Comparison of ENCODE assay signal across 1 cellular context in the genomic region with DNA sequence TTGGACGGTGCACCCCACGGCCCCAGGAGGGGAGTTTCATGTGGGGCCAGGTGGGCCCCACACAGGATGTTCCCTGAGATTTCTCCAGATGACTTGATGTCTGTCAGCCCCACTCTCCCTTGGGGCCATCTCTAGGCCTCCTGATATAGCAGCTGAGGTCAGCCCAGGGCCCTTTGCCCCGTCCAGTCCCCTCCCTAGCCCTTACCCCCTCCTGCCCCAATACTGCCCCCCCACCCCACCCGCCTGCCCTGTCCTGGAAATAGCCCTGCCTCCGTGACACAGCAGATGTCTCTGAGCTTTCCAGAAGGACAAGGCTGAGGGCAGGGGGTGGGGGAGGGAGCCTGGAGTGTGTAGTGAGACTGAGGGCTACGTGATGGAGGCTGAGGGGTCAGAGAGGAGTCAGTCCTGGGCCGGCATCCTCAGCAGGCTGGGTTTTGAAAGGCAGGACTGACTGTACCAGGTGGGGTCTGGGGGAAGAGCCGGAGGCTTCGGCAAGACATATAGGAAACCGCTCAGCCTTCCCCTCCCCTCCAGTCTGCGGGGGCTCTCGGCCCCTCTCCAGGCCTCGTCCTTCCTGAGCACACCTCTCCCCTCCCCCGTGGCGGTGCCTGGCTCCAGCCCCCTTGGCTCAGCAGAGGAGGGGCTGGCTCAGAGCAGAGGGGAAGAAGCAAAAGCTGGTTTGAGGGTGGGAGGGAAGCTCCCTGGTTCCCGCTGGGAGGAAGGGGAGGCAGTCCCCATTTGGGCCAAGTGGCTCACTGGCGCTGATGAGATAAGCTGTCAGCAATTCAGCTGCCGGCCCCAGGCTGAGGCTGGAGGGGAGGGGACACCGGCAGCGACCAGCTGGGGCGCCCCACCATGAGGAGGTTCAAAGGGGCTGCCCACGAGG.
TF ChIP-seq lines count a peak whose summit lies in the region.

No MANE protein-coding gene starts in this region.

TF ChIP-seq in H1, 55 proteins besides CTCF, POLR2A, EP300 and RAD21:
- TF ChIP-seq, protein P1, sequence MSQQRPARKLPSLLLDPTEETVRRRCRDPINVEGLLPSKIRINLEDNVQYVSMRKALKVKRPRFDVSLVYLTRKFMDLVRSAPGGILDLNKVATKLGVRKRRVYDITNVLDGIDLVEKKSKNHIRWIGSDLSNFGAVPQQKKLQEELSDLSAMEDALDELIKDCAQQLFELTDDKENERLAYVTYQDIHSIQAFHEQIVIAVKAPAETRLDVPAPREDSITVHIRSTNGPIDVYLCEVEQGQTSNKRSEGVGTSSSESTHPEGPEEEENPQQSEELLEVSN (IDR thresholded peaks at IDR 0.05): peak; percentile 52; the same call in 1 of the 2 replicates
- TF ChIP-seq SP1 (IDR thresholded peaks at IDR 0.05; ENCODE audit: low read depth, low read length) (peak; percentile 13), TAF7 (optimal IDR thresholded peaks at IDR 0.05; ENCODE audit: borderline replicate concordance, low read depth, low read length) (no peak), RNF2 (IDR thresholded peaks at IDR 0.05; ENCODE audit: borderline replicate concordance, low read depth, low read length, missing control alignments, poor library complexity, severe bottlenecking) (no peak), ASH2L (IDR thresholded peaks at IDR 0.05; ENCODE audit: low read length) (peak; percentile 41), CEBPB (IDR thresholded peaks at IDR 0.05; ENCODE audit: low read depth, low read length) (no peak), BACH1 (IDR thresholded peaks at IDR 0.05; ENCODE audit: low read length) (no peak), EGR1 (IDR thresholded peaks at IDR 0.05; ENCODE audit: borderline replicate concordance, low read depth, low read length) (0 out of 2 replicates have a peak, but pooled peaks have one; percentile 6), TEAD4 (IDR thresholded peaks at IDR 0.05; ENCODE audit: low read depth, low read length) (no peak), KDM4A (IDR thresholded peaks at IDR 0.05; ENCODE audit: low read depth, low read length, severe bottlenecking) (peak; percentile 44), CHD1 (IDR thresholded peaks at IDR 0.05; ENCODE audit: low read depth, low read length) (no peak), BRCA1 (IDR thresholded peaks at IDR 0.05; ENCODE audit: low read depth, low read length) (no peak), JUND (IDR thresholded peaks at IDR 0.05; ENCODE audit: low read length) (no peak), CHD2 (IDR thresholded peaks at IDR 0.05; ENCODE audit: low read length) (no peak), CTBP2 (IDR thresholded peaks at IDR 0.05; ENCODE audit: borderline replicate concordance, insufficient read depth, insufficient read length, low read length) (no peak), RBBP5 (IDR thresholded peaks at IDR 0.05; ENCODE audit: borderline replicate concordance, low read depth, low read length) (peak; percentile 90)
